In the genomic region with DNA sequence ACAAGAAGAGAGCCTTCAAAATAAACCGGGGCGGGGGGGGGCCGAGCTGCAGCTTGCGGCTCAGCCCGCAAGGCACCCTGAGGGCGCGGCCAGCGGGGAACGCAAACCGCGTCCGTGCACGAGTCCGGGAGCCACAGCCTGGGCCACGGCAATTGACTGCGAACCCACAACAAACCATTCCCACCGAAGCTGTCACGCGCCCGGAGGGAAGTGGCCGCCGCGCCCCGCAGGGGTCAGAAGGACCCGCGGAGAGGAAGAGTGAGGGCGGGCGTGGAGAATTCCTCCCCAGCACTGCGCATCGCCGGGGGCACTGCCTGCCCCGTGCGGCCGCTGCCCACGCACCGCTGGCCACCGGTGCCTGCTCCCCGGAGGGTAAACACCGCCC, we compare ENCODE assay signal across 1 cellular context.
TF ChIP-seq lines count a peak whose summit lies in the region.

No MANE protein-coding gene starts in this region.

TF ChIP-seq in HEK293, 187 proteins besides CTCF, POLR2A, EP300 and RAD21 (continued from another document):
- TF ChIP-seq ZNF133 (tag by site-specific recombination; IDR thresholded peaks at IDR 0.05) (no peak), ZNF2 (tag by site-specific recombination; IDR thresholded peaks at IDR 0.05) (no peak), BCL11B (tag by site-specific recombination; IDR thresholded peaks at IDR 0.05; ENCODE audit: low read depth) (no peak), ZNF155 (tag by site-specific recombination; IDR thresholded peaks at IDR 0.05) (no peak), EGR2 (tag by site-specific recombination; IDR thresholded peaks at IDR 0.05; ENCODE audit: low read depth) (peak; percentile 47), ZNF530 (tag by site-specific recombination; IDR thresholded peaks at IDR 0.05; ENCODE audit: low read depth) (no peak), KLF7 (tag by site-specific recombination; IDR thresholded peaks at IDR 0.05; ENCODE audit: borderline replicate concordance) (0 out of 2 replicates have a peak, but pooled peaks have one; percentile 22), ZEB2 (tag by site-specific recombination; IDR thresholded peaks at IDR 0.05) (no peak), ZNF214 (tag by site-specific recombination; IDR thresholded peaks at IDR 0.05; ENCODE audit: borderline replicate concordance) (no peak), ZNF16 (tag by site-specific recombination; IDR thresholded peaks at IDR 0.05; ENCODE audit: low read depth) (no peak), ZNF521 (tag by site-specific recombination; IDR thresholded peaks at IDR 0.05) (no peak), ZNF221 (tag by site-specific recombination; IDR thresholded peaks at IDR 0.05; ENCODE audit: borderline replicate concordance) (no peak), ZNF416 (tag by site-specific recombination; IDR thresholded peaks at IDR 0.05) (no peak), ZBTB17 (tag by site-specific recombination; IDR thresholded peaks at IDR 0.05) (no peak), ZNF544 (tag by site-specific recombination; IDR thresholded peaks at IDR 0.05) (no peak), ZNF560 (tag by site-specific recombination; IDR thresholded peaks at IDR 0.05; ENCODE audit: borderline replicate concordance) (no peak), ZFHX2 (tag by site-specific recombination; conservative IDR thresholded peaks at IDR 0.05) (peak; percentile 80), ZNF175 (tag by site-specific recombination; IDR thresholded peaks at IDR 0.05) (no peak), TCF7L2 (IDR thresholded peaks at IDR 0.05; ENCODE audit: borderline replicate concordance, low read depth, low read length) (no peak), ZNF473 (tag by site-specific recombination; IDR thresholded peaks at IDR 0.05) (no peak), ZNF112 (tag by site-specific recombination; IDR thresholded peaks at IDR 0.05) (no peak), BCL11A (tag by site-specific recombination; IDR thresholded peaks at IDR 0.05; ENCODE audit: low read depth) (0 out of 2 replicates have a peak, but pooled peaks have one; percentile 44), ZNF423 (tag by site-specific recombination; IDR thresholded peaks at IDR 0.05) (no peak), ZNF629 (tag by site-specific recombination; IDR thresholded peaks at IDR 0.05) (no peak), ZNF140 (tag by site-specific recombination; IDR thresholded peaks at IDR 0.05) (no peak), ZNF37A (tag by site-specific recombination; IDR thresholded peaks at IDR 0.05) (no peak), ZNF202 (tag by site-specific recombination; IDR thresholded peaks at IDR 0.05; ENCODE audit: borderline replicate concordance) (no peak), KLF9 (tag by site-specific recombination; IDR thresholded peaks at IDR 0.05; ENCODE audit: low read depth) (peak; percentile 34; the same call in 1 of the 2 replicates), ZNF747 (tag by site-specific recombination; IDR thresholded peaks at IDR 0.05) (no peak), ZNF274 (IDR thresholded peaks at IDR 0.05; ENCODE audit: low read length) (no peak), ZNF274 (tag by site-specific recombination; IDR thresholded peaks at IDR 0.05; ENCODE audit: borderline replicate concordance) (no peak), ZNF223 (tag by site-specific recombination; IDR thresholded peaks at IDR 0.05) (no peak), ZBTB7A (tag by site-specific recombination; IDR thresholded peaks at IDR 0.05; ENCODE audit: low read depth) (no peak), GLIS1 (tag by site-specific recombination; IDR thresholded peaks at IDR 0.05) (peak; percentile 85)
- TF ChIP-seq, protein P1, sequence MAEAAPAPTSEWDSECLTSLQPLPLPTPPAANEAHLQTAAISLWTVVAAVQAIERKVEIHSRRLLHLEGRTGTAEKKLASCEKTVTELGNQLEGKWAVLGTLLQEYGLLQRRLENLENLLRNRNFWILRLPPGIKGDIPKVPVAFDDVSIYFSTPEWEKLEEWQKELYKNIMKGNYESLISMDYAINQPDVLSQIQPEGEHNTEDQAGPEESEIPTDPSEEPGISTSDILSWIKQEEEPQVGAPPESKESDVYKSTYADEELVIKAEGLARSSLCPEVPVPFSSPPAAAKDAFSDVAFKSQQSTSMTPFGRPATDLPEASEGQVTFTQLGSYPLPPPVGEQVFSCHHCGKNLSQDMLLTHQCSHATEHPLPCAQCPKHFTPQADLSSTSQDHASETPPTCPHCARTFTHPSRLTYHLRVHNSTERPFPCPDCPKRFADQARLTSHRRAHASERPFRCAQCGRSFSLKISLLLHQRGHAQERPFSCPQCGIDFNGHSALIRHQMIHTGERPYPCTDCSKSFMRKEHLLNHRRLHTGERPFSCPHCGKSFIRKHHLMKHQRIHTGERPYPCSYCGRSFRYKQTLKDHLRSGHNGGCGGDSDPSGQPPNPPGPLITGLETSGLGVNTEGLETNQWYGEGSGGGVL (tag by site-specific recombination; IDR thresholded peaks at IDR 0.05), result no peak
- TF ChIP-seq, protein P2, sequence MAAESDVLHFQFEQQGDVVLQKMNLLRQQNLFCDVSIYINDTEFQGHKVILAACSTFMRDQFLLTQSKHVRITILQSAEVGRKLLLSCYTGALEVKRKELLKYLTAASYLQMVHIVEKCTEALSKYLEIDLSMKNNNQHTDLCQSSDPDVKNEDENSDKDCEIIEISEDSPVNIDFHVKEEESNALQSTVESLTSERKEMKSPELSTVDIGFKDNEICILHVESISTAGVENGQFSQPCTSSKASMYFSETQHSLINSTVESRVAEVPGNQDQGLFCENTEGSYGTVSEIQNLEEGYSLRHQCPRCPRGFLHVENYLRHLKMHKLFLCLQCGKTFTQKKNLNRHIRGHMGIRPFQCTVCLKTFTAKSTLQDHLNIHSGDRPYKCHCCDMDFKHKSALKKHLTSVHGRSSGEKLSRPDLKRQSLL (tag by site-specific recombination; IDR thresholded peaks at IDR 0.05), result no peak
- TF ChIP-seq, protein P3, sequence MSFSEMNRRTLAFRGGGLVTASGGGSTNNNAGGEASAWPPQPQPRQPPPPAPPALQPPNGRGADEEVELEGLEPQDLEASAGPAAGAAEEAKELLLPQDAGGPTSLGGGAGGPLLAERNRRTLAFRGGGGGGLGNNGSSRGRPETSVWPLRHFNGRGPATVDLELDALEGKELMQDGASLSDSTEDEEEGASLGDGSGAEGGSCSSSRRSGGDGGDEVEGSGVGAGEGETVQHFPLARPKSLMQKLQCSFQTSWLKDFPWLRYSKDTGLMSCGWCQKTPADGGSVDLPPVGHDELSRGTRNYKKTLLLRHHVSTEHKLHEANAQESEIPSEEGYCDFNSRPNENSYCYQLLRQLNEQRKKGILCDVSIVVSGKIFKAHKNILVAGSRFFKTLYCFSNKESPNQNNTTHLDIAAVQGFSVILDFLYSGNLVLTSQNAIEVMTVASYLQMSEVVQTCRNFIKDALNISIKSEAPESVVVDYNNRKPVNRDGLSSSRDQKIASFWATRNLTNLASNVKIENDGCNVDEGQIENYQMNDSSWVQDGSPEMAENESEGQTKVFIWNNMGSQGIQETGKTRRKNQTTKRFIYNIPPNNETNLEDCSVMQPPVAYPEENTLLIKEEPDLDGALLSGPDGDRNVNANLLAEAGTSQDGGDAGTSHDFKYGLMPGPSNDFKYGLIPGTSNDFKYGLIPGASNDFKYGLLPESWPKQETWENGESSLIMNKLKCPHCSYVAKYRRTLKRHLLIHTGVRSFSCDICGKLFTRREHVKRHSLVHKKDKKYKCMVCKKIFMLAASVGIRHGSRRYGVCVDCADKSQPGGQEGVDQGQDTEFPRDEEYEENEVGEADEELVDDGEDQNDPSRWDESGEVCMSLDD (tag by site-specific recombination; IDR thresholded peaks at IDR 0.05), result no peak
- TF ChIP-seq, protein P4, sequence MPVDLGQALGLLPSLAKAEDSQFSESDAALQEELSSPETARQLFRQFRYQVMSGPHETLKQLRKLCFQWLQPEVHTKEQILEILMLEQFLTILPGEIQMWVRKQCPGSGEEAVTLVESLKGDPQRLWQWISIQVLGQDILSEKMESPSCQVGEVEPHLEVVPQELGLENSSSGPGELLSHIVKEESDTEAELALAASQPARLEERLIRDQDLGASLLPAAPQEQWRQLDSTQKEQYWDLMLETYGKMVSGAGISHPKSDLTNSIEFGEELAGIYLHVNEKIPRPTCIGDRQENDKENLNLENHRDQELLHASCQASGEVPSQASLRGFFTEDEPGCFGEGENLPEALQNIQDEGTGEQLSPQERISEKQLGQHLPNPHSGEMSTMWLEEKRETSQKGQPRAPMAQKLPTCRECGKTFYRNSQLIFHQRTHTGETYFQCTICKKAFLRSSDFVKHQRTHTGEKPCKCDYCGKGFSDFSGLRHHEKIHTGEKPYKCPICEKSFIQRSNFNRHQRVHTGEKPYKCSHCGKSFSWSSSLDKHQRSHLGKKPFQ (tag by site-specific recombination; IDR thresholded peaks at IDR 0.05), result no peak
- TF ChIP-seq, protein P5, sequence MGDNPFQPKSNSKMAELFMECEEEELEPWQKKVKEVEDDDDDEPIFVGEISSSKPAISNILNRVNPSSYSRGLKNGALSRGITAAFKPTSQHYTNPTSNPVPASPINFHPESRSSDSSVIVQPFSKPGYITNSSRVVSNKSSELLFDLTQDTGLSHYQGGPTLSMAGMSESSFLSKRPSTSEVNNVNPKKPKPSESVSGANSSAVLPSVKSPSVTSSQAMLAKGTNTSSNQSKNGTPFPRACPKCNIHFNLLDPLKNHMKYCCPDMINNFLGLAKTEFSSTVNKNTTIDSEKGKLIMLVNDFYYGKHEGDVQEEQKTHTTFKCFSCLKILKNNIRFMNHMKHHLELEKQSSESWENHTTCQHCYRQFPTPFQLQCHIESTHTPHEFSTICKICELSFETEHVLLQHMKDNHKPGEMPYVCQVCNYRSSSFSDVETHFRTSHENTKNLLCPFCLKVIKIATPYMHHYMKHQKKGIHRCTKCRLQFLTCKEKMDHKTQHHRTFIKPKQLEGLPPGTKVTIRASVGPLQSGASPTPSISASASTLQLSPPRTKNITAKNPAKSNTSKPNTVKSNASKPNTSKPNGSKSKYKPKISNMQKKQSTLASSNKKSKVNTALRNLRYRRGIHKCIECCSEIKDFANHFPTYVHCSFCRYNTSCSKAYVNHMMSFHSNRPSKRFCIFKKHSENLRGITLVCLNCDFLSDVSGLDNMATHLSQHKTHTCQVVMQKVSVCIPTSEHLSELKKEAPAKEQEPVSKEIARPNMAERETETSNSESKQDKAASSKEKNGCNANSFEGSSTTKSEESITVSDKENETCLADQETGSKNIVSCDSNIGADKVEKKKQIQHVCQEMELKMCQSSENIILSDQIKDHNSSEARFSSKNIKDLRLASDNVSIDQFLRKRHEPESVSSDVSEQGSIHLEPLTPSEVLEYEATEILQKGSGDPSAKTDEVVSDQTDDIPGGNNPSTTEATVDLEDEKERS (tag by site-specific recombination; IDR thresholded peaks at IDR 0.05), result no peak
- TF ChIP-seq, protein P6, sequence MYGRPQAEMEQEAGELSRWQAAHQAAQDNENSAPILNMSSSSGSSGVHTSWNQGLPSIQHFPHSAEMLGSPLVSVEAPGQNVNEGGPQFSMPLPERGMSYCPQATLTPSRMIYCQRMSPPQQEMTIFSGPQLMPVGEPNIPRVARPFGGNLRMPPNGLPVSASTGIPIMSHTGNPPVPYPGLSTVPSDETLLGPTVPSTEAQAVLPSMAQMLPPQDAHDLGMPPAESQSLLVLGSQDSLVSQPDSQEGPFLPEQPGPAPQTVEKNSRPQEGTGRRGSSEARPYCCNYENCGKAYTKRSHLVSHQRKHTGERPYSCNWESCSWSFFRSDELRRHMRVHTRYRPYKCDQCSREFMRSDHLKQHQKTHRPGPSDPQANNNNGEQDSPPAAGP (tag by site-specific recombination; IDR thresholded peaks at IDR 0.05), result no peak
- TF ChIP-seq, protein P7, sequence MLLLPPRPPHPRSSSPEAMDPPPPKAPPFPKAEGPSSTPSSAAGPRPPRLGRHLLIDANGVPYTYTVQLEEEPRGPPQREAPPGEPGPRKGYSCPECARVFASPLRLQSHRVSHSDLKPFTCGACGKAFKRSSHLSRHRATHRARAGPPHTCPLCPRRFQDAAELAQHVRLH (tag by site-specific recombination; IDR thresholded peaks at IDR 0.05), result no peak
- TF ChIP-seq, protein P8, sequence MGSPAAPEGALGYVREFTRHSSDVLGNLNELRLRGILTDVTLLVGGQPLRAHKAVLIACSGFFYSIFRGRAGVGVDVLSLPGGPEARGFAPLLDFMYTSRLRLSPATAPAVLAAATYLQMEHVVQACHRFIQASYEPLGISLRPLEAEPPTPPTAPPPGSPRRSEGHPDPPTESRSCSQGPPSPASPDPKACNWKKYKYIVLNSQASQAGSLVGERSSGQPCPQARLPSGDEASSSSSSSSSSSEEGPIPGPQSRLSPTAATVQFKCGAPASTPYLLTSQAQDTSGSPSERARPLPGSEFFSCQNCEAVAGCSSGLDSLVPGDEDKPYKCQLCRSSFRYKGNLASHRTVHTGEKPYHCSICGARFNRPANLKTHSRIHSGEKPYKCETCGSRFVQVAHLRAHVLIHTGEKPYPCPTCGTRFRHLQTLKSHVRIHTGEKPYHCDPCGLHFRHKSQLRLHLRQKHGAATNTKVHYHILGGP (tag by site-specific recombination; IDR thresholded peaks at IDR 0.05), result no peak
TF ChIP-seq in HEK293: peak in this region for 17.
